ENCODE assay signal across 24 cellular contexts in the genomic region with DNA sequence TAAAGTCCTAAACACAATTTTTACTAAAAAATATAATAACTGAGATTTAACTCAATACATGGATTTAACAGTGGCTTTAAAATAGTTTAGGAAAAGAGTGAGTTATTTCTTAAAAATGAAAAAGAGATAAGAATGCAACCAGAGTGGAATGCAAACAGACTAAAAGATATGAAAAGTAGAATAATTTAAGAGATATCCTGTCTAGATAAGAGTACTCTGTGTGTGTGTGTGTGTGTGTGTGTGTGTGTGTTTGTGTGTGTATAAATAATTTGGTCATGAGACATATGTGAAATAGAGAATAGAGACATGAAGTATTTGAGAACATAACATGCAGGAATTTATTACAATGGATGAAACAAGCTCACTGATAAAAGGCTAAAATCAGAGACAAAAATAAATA.
"Had no signal": no experiment of that assay in that cellular context is flagged by ENCODE, and none has a peak within 500 bp of the region (broad histone marks: within the 10 kb centered on the region; RNA-seq: fewer than 3 reads in every experiment).

No MANE protein-coding gene starts in this region.

- DNase-seq: activated CD4-positive, alpha-beta T cell treated with anti-CD3 and anti-CD28 coated beads for 48 hours; activated CD4-positive, alpha-beta T cell treated with anti-CD3 and anti-CD28 coated beads, Interleukin-2, amount 50 U/mL, for 48 hours; activated CD4-positive, CD25-positive, alpha-beta regulatory T cell treated with anti-CD3 and anti-CD28 coated beads, Interleukin-2, amount 50 U/mL, for 72 hours; activated CD8-positive, alpha-beta memory T cell treated with anti-CD3 and anti-CD28 coated beads, Interleukin-2, amount 10 ng/mL, durations not matched to agents 7 days and 5 days; activated effector memory CD4-positive, alpha-beta T cell treated with Interleukin-2 at 50 U/mL for 16 hours; activated naive CD4-positive, alpha-beta T cell; activated T-cell treated with anti-CD3 and anti-CD28 coated beads, Interleukin-2, amount 50 U/mL, for 24 hours; amygdala; cerebellar nuclear complex; NCI-H1092; NCI-H1417 treated with DMSO at 0.1 percent for 48 hours; NCI-H1694; NCI-H2029; NCI-H510A treated with DMSO at 0.1 percent for 48 hours; NCI-H69; NK-92 treated with Interleukin-12 subunit alpha and Interleukin-12 subunit beta, amount 100 ng/mL, for 24 hours; PC-3; SHP77; T-helper 17 cell; T-helper 9 cell had no signal

- H3K9me3 ChIP-seq: SJSA1 had no signal

- H3K36me3 ChIP-seq: SJSA1 had no signal

- H3K4me2 ChIP-seq: KMS-11 had no signal

- FAIRE-seq: RCC 7860 had no signal

- H3K4me1 ChIP-seq: SJSA1 had no signal

- ATAC-seq: activated CD8-positive, alpha-beta memory T cell treated with anti-CD3 and anti-CD28 coated beads, Interleukin-2, amount 10 ng/mL, durations not matched to agents 7 days and 5 days; PC-3; T-helper 17 cell; WTC11 had no signal

- H3K27me3 ChIP-seq: SJSA1 had no signal

- H3K4me3 ChIP-seq: SJSA1 had no signal

- H3K9ac ChIP-seq: KMS-11 had no signal

- H3K27ac ChIP-seq: KMS-11, SJSA1 had no signal
